In the genomic region with DNA sequence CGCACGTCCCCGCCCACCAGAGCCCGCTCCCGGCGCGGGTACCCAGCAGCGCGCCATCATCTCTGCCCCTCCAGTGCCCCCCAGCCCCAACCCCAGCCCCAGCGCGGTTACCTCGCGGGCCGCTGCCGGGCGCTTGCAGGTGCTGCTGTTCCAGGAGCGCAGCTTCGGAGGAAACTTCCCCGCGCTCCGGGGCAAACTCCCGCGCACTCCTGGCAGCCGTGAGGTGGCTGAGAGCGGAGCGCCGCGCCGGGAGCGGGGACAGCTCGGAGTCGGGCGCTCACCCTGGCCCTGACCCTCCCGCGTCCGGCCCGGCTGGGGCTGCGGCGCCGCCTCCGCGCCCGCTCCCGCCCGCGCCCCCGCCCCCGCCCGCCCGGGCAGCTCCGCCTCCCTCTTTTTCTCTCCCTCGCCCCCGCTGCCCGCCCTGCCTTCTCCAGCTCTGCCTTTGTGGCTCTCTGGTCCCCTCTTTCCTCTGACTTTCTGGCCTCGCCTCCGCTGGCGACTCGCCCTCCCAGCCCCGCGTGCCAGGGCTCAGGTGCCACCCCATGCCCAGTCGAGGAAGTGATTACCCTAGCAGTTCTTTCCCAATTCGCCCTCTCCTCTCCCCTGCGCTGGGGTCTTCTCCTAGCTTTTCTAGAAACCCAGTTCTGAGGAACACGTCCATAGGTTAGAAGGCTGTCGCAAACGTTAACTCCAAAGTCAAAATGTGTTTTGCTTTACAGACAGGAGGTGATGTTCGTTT, we compare ENCODE assay signal across 9 cellular contexts. TPM values are rescaled to one million over a fixed set of nuclear protein-coding genes. Genes with fewer than 3 reads are reported as not detected.
DNase-seq lines count a peak whose midpoint lies in the region; ATAC-seq and TF ChIP-seq lines count a peak whose summit lies in the region.
"Had no signal": no experiment of that assay in that cellular context is flagged by ENCODE, and none has a peak within 500 bp of the region (broad histone marks: within the 10 kb centered on the region; RNA-seq: fewer than 3 reads in every experiment).

A gene with protein sequence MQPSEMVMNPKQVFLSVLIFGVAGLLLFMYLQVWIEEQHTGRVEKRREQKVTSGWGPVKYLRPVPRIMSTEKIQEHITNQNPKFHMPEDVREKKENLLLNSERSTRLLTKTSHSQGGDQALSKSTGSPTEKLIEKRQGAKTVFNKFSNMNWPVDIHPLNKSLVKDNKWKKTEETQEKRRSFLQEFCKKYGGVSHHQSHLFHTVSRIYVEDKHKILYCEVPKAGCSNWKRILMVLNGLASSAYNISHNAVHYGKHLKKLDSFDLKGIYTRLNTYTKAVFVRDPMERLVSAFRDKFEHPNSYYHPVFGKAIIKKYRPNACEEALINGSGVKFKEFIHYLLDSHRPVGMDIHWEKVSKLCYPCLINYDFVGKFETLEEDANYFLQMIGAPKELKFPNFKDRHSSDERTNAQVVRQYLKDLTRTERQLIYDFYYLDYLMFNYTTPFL (minus strand): TSS at position 284 of the 739 bp plus-strand sequence. CDS start 42,499 bp downstream, outside the sequence.

- H3K36me3 Mint-ChIP-seq in activated CD8-positive, alpha-beta T cell treated with anti-CD3 and anti-CD28 coated beads, Interleukin-2, amount 10 ng/mL, durations not matched to agents 7 days and 5 days (ENCODE audit: low read depth), result peaks cover 2% of the 10 kb centered on the region

- H3K36me3 ChIP-seq in GM06990 (ENCODE audit: control insufficient read depth, insufficient read depth, low read length), result no peaks in the 10 kb centered on the region

- peaks cover 15% of the 10 kb centered on the region for H3K27me3 Mint-ChIP-seq in activated CD8-positive, alpha-beta T cell treated with anti-CD3 and anti-CD28 coated beads, Interleukin-2, amount 10 ng/mL, durations not matched to agents 7 days and 5 days (ENCODE audit: low read depth)

- no peaks in the 10 kb centered on the region for H3K9me3 Mint-ChIP-seq in activated CD8-positive, alpha-beta T cell treated with anti-CD3 and anti-CD28 coated beads, Interleukin-2, amount 10 ng/mL, durations not matched to agents 7 days and 5 days (ENCODE audit: insufficient read depth)

- POLR2A ChIA-PET in GM10248 (lab: Yijun Ruan, JAX), result no interaction called here
- POLR2A ChIA-PET in activated CD8-positive, alpha-beta T cell treated with anti-CD3 and anti-CD28 coated beads, Interleukin-2, amount 10 ng/mL, durations not matched to agents 7 days and 5 days (lab: Charles Lee), result no interaction called here

- no peak within 1 kb of the TSS for H3K4me3 ChIP-seq in GM06990 (replicated peaks; ENCODE audit: low read depth, low read length)

- CTCF ChIA-PET in GM10248 (lab: Yijun Ruan, JAX), result no interaction called here
- CTCF ChIA-PET in activated CD8-positive, alpha-beta T cell treated with anti-CD3 and anti-CD28 coated beads, Interleukin-2, amount 10 ng/mL, durations not matched to agents 7 days and 5 days (lab: Charles Lee), result no interaction called here

- no peak for ATAC-seq in activated CD8-positive, alpha-beta T cell treated with anti-CD3 and anti-CD28 coated beads, Interleukin-2, amount 10 ng/mL, durations not matched to agents 7 days and 5 days

- DNase-seq in GM06990 (ENCODE audit: extremely low read depth, insufficient read length) (peak; percentile 1), NCI-H82 treated with DMSO at 0.1 percent for 48 hours (lab: John Stamatoyannopoulos, UW; ENCODE audit: unreplicated experiment) (peak; percentile 2), head of caudate nucleus (peak in 40 of 42 donors; percentile 13 to 72 (median 42)), posterior cingulate gyrus (peak in 8 of 10 donors; percentile 15 to 89 (median 28)), GM10248 (ENCODE audit: extremely low spot score) (no peak), SKM-1 (lab: John Stamatoyannopoulos, UW; ENCODE audit: unreplicated experiment) (no peak)
- DNase-seq in activated CD8-positive, alpha-beta T cell treated with anti-CD3 and anti-CD28 coated beads, Interleukin-2, amount 10 ng/mL, durations not matched to agents 7 days and 5 days, result no peak
- no peak for DNase-seq in activated effector memory CD4-positive, alpha-beta T cell treated with Interleukin-2 at 50 U/mL for 16 hours
- DNase-seq: SW 1271 had no signal

- TF ChIP-seq CTCF in GM06990 (IDR thresholded peaks at IDR 0.05; ENCODE audit: insufficient read depth, low read length, poor library complexity, severe bottlenecking) (no peak), GM10248 (IDR thresholded peaks at IDR 0.05; ENCODE audit: control extremely low read depth, extremely low read depth, low read depth, missing control alignments) (no peak)

- H3K27ac Mint-ChIP-seq in activated CD8-positive, alpha-beta T cell treated with anti-CD3 and anti-CD28 coated beads, Interleukin-2, amount 10 ng/mL, durations not matched to agents 7 days and 5 days, result no peak within 1 kb of the TSS

- no peaks in the 10 kb centered on the region for H3K27me3 ChIP-seq in GM06990 (replicated peaks; ENCODE audit: control insufficient read depth, insufficient read depth, low read length)

- H3K4me1 Mint-ChIP-seq in activated CD8-positive, alpha-beta T cell treated with anti-CD3 and anti-CD28 coated beads, Interleukin-2, amount 10 ng/mL, durations not matched to agents 7 days and 5 days (ENCODE audit: low read depth), result no peaks in the 10 kb centered on the region

- intact Hi-C loops in head of caudate nucleus (cut with DNase I) (no loop called here), posterior cingulate gyrus (cut with DNase I) (no loop called here)

- no peak within 1 kb of the TSS for H3K4me3 Mint-ChIP-seq in activated CD8-positive, alpha-beta T cell treated with anti-CD3 and anti-CD28 coated beads, Interleukin-2, amount 10 ng/mL, durations not matched to agents 7 days and 5 days

RNA-seq across cellular contexts. Expression of the gene that starts here (rescaled TPM):
- total RNA-seq in activated CD8-positive, alpha-beta T cell treated with anti-CD3 and anti-CD28 coated beads, Interleukin-2, amount 10 ng/mL, durations not matched to agents 7 days and 5 days, result not detected

Comparison
In these comparisons a context has a peak if more than half of its experiments do, and no peak if none do; other contexts are left out.
1. DNase-seq: peak in GM06990 (single experiment), NCI-H82 treated with DMSO at 0.1 percent for 48 hours (single experiment), head of caudate nucleus (40 of 42) and posterior cingulate gyrus (8 of 10); none in GM10248 (single experiment), SKM-1 (single experiment), activated CD8-positive, alpha-beta T cell treated with anti-CD3 and anti-CD28 coated beads, Interleukin-2, amount 10 ng/mL, durations not matched to agents 7 days and 5 days (single experiment) and activated effector memory CD4-positive, alpha-beta T cell treated with Interleukin-2 at 50 U/mL for 16 hours (single experiment).